Comparison of ENCODE assay signal across 12 cellular contexts in the genomic region with DNA sequence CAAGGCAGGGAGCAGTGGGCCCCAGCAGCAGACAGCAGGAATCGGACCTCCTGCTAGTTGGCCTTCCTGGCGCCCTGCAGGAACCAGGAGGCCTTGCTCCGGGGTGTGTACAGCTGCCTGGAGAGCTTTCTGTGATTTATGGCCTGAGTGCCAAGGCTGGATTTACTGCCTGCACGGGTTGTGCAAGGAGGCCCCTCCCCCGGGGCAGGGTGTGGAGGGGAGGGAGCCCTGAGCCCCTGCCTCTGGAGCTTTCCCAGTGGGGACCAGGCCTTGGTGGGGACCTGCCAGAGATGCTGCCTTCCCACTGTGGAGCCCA. TPM values are rescaled to one million over a fixed set of nuclear protein-coding genes. Genes with fewer than 3 reads are reported as not detected.
DNase-seq lines count a peak whose midpoint lies in the region; ATAC-seq and TF ChIP-seq lines count a peak whose summit lies in the region.
"Had no signal": no experiment of that assay in that cellular context is flagged by ENCODE, and none has a peak within 500 bp of the region (broad histone marks: within the 10 kb centered on the region; RNA-seq: fewer than 3 reads in every experiment).

No MANE protein-coding gene starts in this region.

- no peak for TF ChIP-seq POLR2A in vagina (IDR thresholded peaks at IDR 0.05)

- H3K79me2 ChIP-seq in PC-9 (ENCODE audit: low read depth) = peaks cover 7% of the 10 kb centered on the region; the same call in 1 of the 2 replicates

- H3F3A ChIP-seq in PC-9 (ENCODE audit: insufficient read depth, low read depth) = peaks cover 42% of the 10 kb centered on the region

- H3K9me3 ChIP-seq in left ventricle myocardium inferior (replicated peaks) = no peaks in the 10 kb centered on the region
- H3K9me3 ChIP-seq in PC-9 (ENCODE audit: insufficient read depth, low read depth) = no peaks in the 10 kb centered on the region
- H3K9me3 ChIP-seq in vagina = no peaks in the 10 kb centered on the region

- peaks cover 22% of the 10 kb centered on the region for H3K27me3 ChIP-seq in left ventricle myocardium inferior (ENCODE audit: low read depth)
- no peaks in the 10 kb centered on the region for H3K27me3 ChIP-seq in PC-9 (ENCODE audit: insufficient read depth, low read depth)
- H3K27me3 ChIP-seq in vagina = no peaks in the 10 kb centered on the region

- POLR2A ChIA-PET in PC-9 (lab: Charles Lee; ENCODE audit: unreplicated experiment) = interaction anchor here (0.6 to 0.7 kb wide), 4 partner anchors 10 to 380 kb away, joined by 3 to 4 read pairs (median 3); no protein-coding TSS in a partner anchor

- BruUV-seq in PC-9 (replicated peaks; lab: Mats Ljungman, UMichigan) = TSS peak; percentile 54

- peaks cover 29% of the 10 kb centered on the region for H3K4me1 ChIP-seq in left ventricle myocardium inferior
- peaks cover 72% of the 10 kb centered on the region for H3K4me1 ChIP-seq in PC-9 (replicated peaks; ENCODE audit: insufficient read depth)
- peaks cover 45% of the 10 kb centered on the region for H3K4me1 ChIP-seq in vagina

- CTCF ChIA-PET in PC-9 (lab: Charles Lee) = no interaction called here

- DNase-seq in Right ventricle myocardium superior = no peak
- DNase-seq in left ventricle myocardium inferior = no peak
- DNase-seq in PC-9 = peak; percentile 90 to 98
- DNase-seq in left colon = peak; percentile 82 to 93
- no peak for DNase-seq in vagina (ENCODE audit: extremely low spot score in 2 of 2)
- no peak for DNase-seq in AG08395 (ENCODE audit: low spot score)
- DNase-seq in activated gamma-delta T cell treated with Interleukin-2 at 50 U/mL for 16 hours = no peak
- DNase-seq: activated T-cell treated with anti-CD3 and anti-CD28 coated beads, Interleukin-2, amount 50 U/mL, for 4 hours; Karpas-422; kidney; T-helper 1 cell had no signal

- no peak overlapping the region for H2AFZ ChIP-seq in PC-9

- intact Hi-C loops in Right ventricle myocardium superior (cut with DNase I) (no loop called here), left ventricle myocardium inferior (cut with micrococcal nuclease) (no loop called here), PC-9 (cut with micrococcal nuclease; ENCODE audit: unreplicated experiment) (loop anchor here (1.0 kb wide), 2 partner anchors 8 to 46 kb away; no protein-coding TSS in a partner anchor), left colon (cut with DNase I, micrococcal nuclease) (no loop called here), vagina (cut with DNase I) (no loop called here)

- H3K9me2 ChIP-seq in PC-9 (ENCODE audit: insufficient read depth) = no peaks in the 10 kb centered on the region

- H4K20me1 ChIP-seq in PC-9 (ENCODE audit: insufficient read depth) = no peaks in the 10 kb centered on the region

- no peak overlapping the region for H3K27ac ChIP-seq in left ventricle myocardium inferior (replicated peaks)
- peak overlapping the region; percentile 67 for H3K27ac ChIP-seq in PC-9
- peak overlapping the region; percentile 52 for H3K27ac ChIP-seq in vagina

- H3K4me3 ChIP-seq in left ventricle myocardium inferior (no peak overlapping the region), PC-9 (peak overlapping the region; percentile 9; the same call in 1 of the 2 replicates), vagina (no peak overlapping the region)

- peak overlapping the region; percentile 73 for H3K4me2 ChIP-seq in PC-9

- no peaks in the 10 kb centered on the region for H3K36me3 ChIP-seq in left ventricle myocardium inferior
- H3K36me3 ChIP-seq in PC-9 (ENCODE audit: low read depth) = no peaks in the 10 kb centered on the region
- no peaks in the 10 kb centered on the region for H3K36me3 ChIP-seq in vagina

- no peak for TF ChIP-seq CTCF in left ventricle myocardium inferior (IDR thresholded peaks at IDR 0.05; ENCODE audit: borderline replicate concordance)
- no peak for TF ChIP-seq CTCF in PC-9 (conservative IDR thresholded peaks at IDR 0.05)
- no peak for TF ChIP-seq CTCF in vagina (IDR thresholded peaks at IDR 0.05)

- ATAC-seq in Right ventricle myocardium superior (ENCODE audit: poor library complexity) (peak; percentile 48), left colon (peak; percentile 96), GM19035 (IDR thresholded peaks at IDR 0.05; ENCODE audit: unreplicated experiment) (no peak)
- ATAC-seq: activated T-cell treated with anti-CD3 and anti-CD28 coated beads, Interleukin-2, amount 50 U/mL, for 4 hours had no signal

RNA-seq across cellular contexts. Expression of a gene that starts 7.2 kb away (rescaled TPM):
- total RNA-seq in Right ventricle myocardium superior (48.8 TPM), left ventricle myocardium inferior (45.8 TPM), PC-9 (2021) (74.2 and 86.6 TPM in 2 replicates), left colon (10 to 100 TPM; 81.9 to 92.1 TPM), vagina (44.0 TPM)

RNA-seq across cellular contexts. Expression of a gene that starts 22.3 kb away (rescaled TPM):
- total RNA-seq in Right ventricle myocardium superior (21.1 TPM), left ventricle myocardium inferior (21.0 TPM), PC-9 (2021) (23.5 and 30.3 TPM in 2 replicates), left colon (10 to 100 TPM; 12.1 to 12.5 TPM), vagina (29.5 TPM)

Comparison
In these comparisons a context has a peak if more than half of its experiments do, and no peak if none do; other contexts are left out.
1. DNase-seq: peak in PC-9 (2 of 2) and left colon (2 of 2); none in Right ventricle myocardium superior (single experiment), left ventricle myocardium inferior (single experiment), vagina (0 of 2), AG08395 (single experiment) and activated gamma-delta T cell treated with Interleukin-2 at 50 U/mL for 16 hours (single experiment).